In the genomic region with DNA sequence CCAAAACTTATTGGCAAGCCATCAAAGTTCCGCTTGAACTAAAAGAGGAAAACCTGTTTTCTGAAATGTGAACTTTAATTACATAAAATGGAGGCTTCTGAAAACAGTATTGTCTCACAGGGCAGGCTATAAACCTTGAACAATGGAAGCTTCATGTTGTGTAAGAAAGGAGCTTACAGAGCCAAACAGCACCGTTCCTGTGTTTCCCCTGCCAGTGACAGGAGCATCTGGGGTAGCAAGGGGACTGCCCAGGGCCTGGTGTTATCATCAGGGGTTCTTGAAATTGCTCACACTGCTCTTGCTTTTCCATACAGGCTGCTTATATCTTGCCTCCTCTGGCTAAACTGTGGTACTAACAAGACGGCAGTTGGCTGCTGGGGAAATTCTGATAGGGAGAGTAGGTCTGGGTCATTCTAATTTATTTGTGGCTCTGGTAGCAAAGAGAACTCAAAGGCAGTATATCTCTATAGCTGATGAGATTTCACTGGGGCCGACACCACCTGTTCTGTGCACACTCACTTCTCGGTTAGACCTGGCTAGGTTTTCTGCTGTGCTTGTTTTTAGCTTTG, we compare ENCODE assay signal across 10 cellular contexts. TPM values are rescaled to one million over a fixed set of nuclear protein-coding genes. Genes with fewer than 3 reads are reported as not detected.
A peak's percentile ranks its signal among the peaks of the same experiment; 100 is the strongest.
DNase-seq lines count a peak whose midpoint lies in the region; ATAC-seq and TF ChIP-seq lines count a peak whose summit lies in the region.
"Had no signal": no experiment of that assay in that cellular context is flagged by ENCODE, and none has a peak within 500 bp of the region (broad histone marks: within the 10 kb centered on the region; RNA-seq: fewer than 3 reads in every experiment).

No MANE protein-coding gene starts in this region.

- H3K4me1 ChIP-seq in PC-3 (ENCODE audit: insufficient read depth, low read length) = peaks cover 72% of the 10 kb centered on the region
- H3K4me1 ChIP-seq in upper lobe of left lung = peaks cover 0 to 3% (median 0%) of the 10 kb centered on the region in 4 donors

- no peaks in the 10 kb centered on the region for H3K9me2 ChIP-seq in PC-3 (replicated peaks; ENCODE audit: low read length)

- H3K27ac ChIP-seq in PC-3 (ENCODE audit: low read length) (peak overlapping the region; percentile 88), RWPE1 (no peak overlapping the region), upper lobe of left lung (no peak overlapping the region)

- peak overlapping the region; percentile 0; the same call in 1 of the 2 replicates for H2AFZ ChIP-seq in PC-3 (ENCODE audit: low read length)

- H3K27me3 Mint-ChIP-seq in activated CD4-positive, alpha-beta T cell treated with anti-CD3 and anti-CD28 coated beads for 36 hours = no peaks in the 10 kb centered on the region

- peak overlapping the region; percentile 64 for H3K9ac ChIP-seq in PC-3 (ENCODE audit: low read length)

- TF ChIP-seq POLR2A in upper lobe of left lung (IDR thresholded peaks at IDR 0.05) = no peak

- H3K36me3 ChIP-seq in PC-3 (ENCODE audit: low read depth, low read length) (peaks cover 46% of the 10 kb centered on the region), upper lobe of left lung (no peaks in the 10 kb centered on the region)

- peak; percentile 63 for ATAC-seq in activated CD4-positive, alpha-beta T cell treated with anti-CD3 and anti-CD28 coated beads for 36 hours
- ATAC-seq in HG02642 (IDR thresholded peaks at IDR 0.05; ENCODE audit: poor library complexity, unreplicated experiment) = peak; percentile 89
- ATAC-seq in PC-3 = peak; percentile 42
- peak; percentile 66 for ATAC-seq in stimulated activated effector memory CD8-positive, alpha-beta T cell treated with anti-CD3 and anti-CD28 coated beads, Interleukin-12 subunit alpha, Interleukin-12 subunit beta, amount 100 ng/mL, for 72 hours
- no peak for ATAC-seq in upper lobe of left lung (ENCODE audit: low FRiP score in 2 of 2)

- H3K9me3 ChIP-seq in PC-3 (ENCODE audit: low read length) (peaks cover 14% of the 10 kb centered on the region), upper lobe of left lung (no peaks in the 10 kb centered on the region)

- peak overlapping the region; percentile 68 for H3K4me2 ChIP-seq in PC-3 (ENCODE audit: low read length)

- H3K27ac Mint-ChIP-seq in activated CD4-positive, alpha-beta T cell treated with anti-CD3 and anti-CD28 coated beads for 36 hours = no peak overlapping the region
- no peak overlapping the region for H3K27ac Mint-ChIP-seq in stimulated activated effector memory CD8-positive, alpha-beta T cell treated with anti-CD3 and anti-CD28 coated beads, Interleukin-12 subunit alpha, Interleukin-12 subunit beta, amount 100 ng/mL, for 72 hours

- H3K27me3 ChIP-seq in PC-3 (ENCODE audit: low read length) (no peaks in the 10 kb centered on the region), upper lobe of left lung (no peaks in the 10 kb centered on the region)

- no peaks in the 10 kb centered on the region for H3K4me1 Mint-ChIP-seq in activated CD4-positive, alpha-beta T cell treated with anti-CD3 and anti-CD28 coated beads for 36 hours
- H3K4me1 Mint-ChIP-seq in stimulated activated effector memory CD8-positive, alpha-beta T cell treated with anti-CD3 and anti-CD28 coated beads, Interleukin-12 subunit alpha, Interleukin-12 subunit beta, amount 100 ng/mL, for 72 hours = no peaks in the 10 kb centered on the region

- H3K9me3 Mint-ChIP-seq in activated CD4-positive, alpha-beta T cell treated with anti-CD3 and anti-CD28 coated beads for 36 hours (ENCODE audit: low read depth) = no peaks in the 10 kb centered on the region
- H3K9me3 Mint-ChIP-seq in stimulated activated effector memory CD8-positive, alpha-beta T cell treated with anti-CD3 and anti-CD28 coated beads, Interleukin-12 subunit alpha, Interleukin-12 subunit beta, amount 100 ng/mL, for 72 hours = peaks cover 11% of the 10 kb centered on the region
- H3K9me3 Mint-ChIP-seq: neural crest cell had no signal

- H3K4me3 ChIP-seq in PC-3 (ENCODE audit: low read length) (peak overlapping the region; percentile 25), upper lobe of left lung (no peak overlapping the region)

- intact Hi-C loops in activated CD4-positive, alpha-beta T cell treated with anti-CD3 and anti-CD28 coated beads for 36 hours (cut with DNase I, micrococcal nuclease) = no loop called here
- intact Hi-C loops in PC-3 (cut with micrococcal nuclease) = loop anchor here (5.0 to 10.0 kb wide), 3 partner anchors 40 to 117 kb away; a partner anchor contains a TSS

- no peaks in the 10 kb centered on the region for H3K36me3 Mint-ChIP-seq in activated CD4-positive, alpha-beta T cell treated with anti-CD3 and anti-CD28 coated beads for 36 hours (ENCODE audit: low read depth)
- no peaks in the 10 kb centered on the region for H3K36me3 Mint-ChIP-seq in stimulated activated effector memory CD8-positive, alpha-beta T cell treated with anti-CD3 and anti-CD28 coated beads, Interleukin-12 subunit alpha, Interleukin-12 subunit beta, amount 100 ng/mL, for 72 hours

- WGBS in upper lobe of left lung, 2 donors = 77 to 83% methylated on average over 5 of the region's 5 CpGs

- CTCF ChIA-PET in activated CD4-positive, alpha-beta T cell treated with anti-CD3 and anti-CD28 coated beads for 36 hours (lab: Charles Lee) = no interaction called here
- CTCF ChIA-PET in PC-3 (lab: Charles Lee) (no interaction called here), RWPE1 (lab: Yijun Ruan, JAX) (interaction anchor here (0.9 kb wide), 1 partner anchor 36 kb away, joined by 5 read pairs; no protein-coding TSS in a partner anchor)

- H3F3A ChIP-seq in PC-3 (ENCODE audit: low read length, unreplicated experiment) = peaks cover 5% of the 10 kb centered on the region

- BruUV-seq in PC-3 (replicated peaks; lab: Mats Ljungman, UMichigan) = no TSS peak

- no peak overlapping the region for H3K4me3 Mint-ChIP-seq in activated CD4-positive, alpha-beta T cell treated with anti-CD3 and anti-CD28 coated beads for 36 hours
- H3K4me3 Mint-ChIP-seq in stimulated activated effector memory CD8-positive, alpha-beta T cell treated with anti-CD3 and anti-CD28 coated beads, Interleukin-12 subunit alpha, Interleukin-12 subunit beta, amount 100 ng/mL, for 72 hours = no peak overlapping the region
- H3K4me3 Mint-ChIP-seq: neural crest cell had no signal

- TF ChIP-seq CTCF in PC-3 (conservative IDR thresholded peaks at IDR 0.05; ENCODE audit: low read depth, low read length) = no peak; the same call in 1 of the 2 replicates
- no peak for TF ChIP-seq CTCF in RWPE1 (conservative IDR thresholded peaks at IDR 0.05; ENCODE audit: low read depth)
- TF ChIP-seq CTCF in upper lobe of left lung (IDR thresholded peaks at IDR 0.05) = no peak

- peaks cover 94% of the 10 kb centered on the region for H3K79me2 ChIP-seq in PC-3 (ENCODE audit: low read length)

- POLR2A ChIA-PET in activated CD4-positive, alpha-beta T cell treated with anti-CD3 and anti-CD28 coated beads for 36 hours (lab: Charles Lee) = no interaction called here
- POLR2A ChIA-PET in PC-3 (lab: Charles Lee; ENCODE audit: unreplicated experiment) = no interaction called here
- POLR2A ChIA-PET in RWPE1 (lab: Yijun Ruan, JAX; ENCODE audit: low non-redundant PET) = no interaction called here

- TF ChIP-seq EP300 in upper lobe of left lung (IDR thresholded peaks at IDR 0.05) = no peak

- H4K20me1 ChIP-seq in PC-3 (ENCODE audit: low read length) = no peaks in the 10 kb centered on the region

- DNase-seq in activated CD4-positive, alpha-beta T cell treated with anti-CD3 and anti-CD28 coated beads for 36 hours = peak; percentile 7
- DNase-seq in activated CD4-positive, alpha-beta T cell treated with anti-CD3 and anti-CD28 coated beads for 4 hours = no peak
- DNase-seq in PC-3 (peak; percentile 83), RWPE1 (ENCODE audit: low spot score) (no peak), foreskin melanocyte (no peak), upper lobe of left lung (no peak)
- DNase-seq in stimulated activated effector memory CD8-positive, alpha-beta T cell treated with anti-CD3 and anti-CD28 coated beads, Interleukin-12 subunit alpha, Interleukin-12 subunit beta, amount 100 ng/mL, for 72 hours (ENCODE audit: low spot score in 2 of 2) = no peak
- DNase-seq: effector memory CD4-positive, alpha-beta T cell had no signal

RNA-seq across cellular contexts. Expression of a gene that starts 40.4 kb away (rescaled TPM):
- 1 to 10 TPM; 1.3 to 1.6 TPM for total RNA-seq in activated CD4-positive, alpha-beta T cell treated with anti-CD3 and anti-CD28 coated beads for 36 hours
- total RNA-seq in PC-3 (2014; rRNA removed) (169 and 273 TPM in 2 replicates), upper lobe of left lung (10 to 100 TPM; 19.8 to 78.7 (median 32.9) TPM)

Comparison
In these comparisons a context has a peak if more than half of its experiments do, and no peak if none do; other contexts are left out.
1. DNase-seq: peak in activated CD4-positive, alpha-beta T cell treated with anti-CD3 and anti-CD28 coated beads for 36 hours (single experiment) and PC-3 (single experiment); none in activated CD4-positive, alpha-beta T cell treated with anti-CD3 and anti-CD28 coated beads for 4 hours (0 of 2), stimulated activated effector memory CD8-positive, alpha-beta T cell treated with anti-CD3 and anti-CD28 coated beads, Interleukin-12 subunit alpha, Interleukin-12 subunit beta, amount 100 ng/mL, for 72 hours (0 of 2), RWPE1 (single experiment), foreskin melanocyte (single experiment) and upper lobe of left lung (0 of 2).
2. ATAC-seq: peak in activated CD4-positive, alpha-beta T cell treated with anti-CD3 and anti-CD28 coated beads for 36 hours (single experiment), HG02642 (single experiment), PC-3 (single experiment) and stimulated activated effector memory CD8-positive, alpha-beta T cell treated with anti-CD3 and anti-CD28 coated beads, Interleukin-12 subunit alpha, Interleukin-12 subunit beta, amount 100 ng/mL, for 72 hours (single experiment); none in upper lobe of left lung (0 of 2).
3. RNA of a gene that starts 40.4 kb away (total RNA-seq): 169 to 273 TPM in PC-3 and 19.8 to 78.7 TPM in upper lobe of left lung; 1.3 to 1.6 TPM in activated CD4-positive, alpha-beta T cell treated with anti-CD3 and anti-CD28 coated beads for 36 hours; every median in the first group is over 4 times any median in the second.